ENCODE assay signal across 13 cellular contexts in genomic region chr12:52120951-52121847, GRCh38. TPM values are rescaled to one million over a fixed set of nuclear protein-coding genes. Genes with fewer than 3 reads are reported as not detected.
A peak's percentile ranks its signal among the peaks of the same experiment; 100 is the strongest.
DNase-seq lines count a peak whose midpoint lies in the region; ATAC-seq, FAIRE-seq and TF ChIP-seq lines count a peak whose summit lies in the region.
"Had no signal": no experiment of that assay in that cellular context is flagged by ENCODE, and none has a peak within 500 bp of the region (broad histone marks: within the 10 kb centered on the region; RNA-seq: fewer than 3 reads in every experiment).

No MANE protein-coding gene starts in this region.

- TF ChIP-seq CTCF in DOHH2 (IDR thresholded peaks at IDR 0.05; ENCODE audit: low read depth, low read length, poor library complexity, severe bottlenecking), result no peak
- TF ChIP-seq CTCF in IMR-90 (conservative IDR thresholded peaks at IDR 0.05; ENCODE audit: low read depth, low read length), result no peak
- no peak for TF ChIP-seq CTCF in GM12878 (IDR thresholded peaks at IDR 0.05 in 2 of 3, conservative IDR thresholded peaks at IDR 0.05 in 1 of 3; ENCODE audit: control insufficient read depth in 2 of 3, extremely low read depth in 1 of 3, insufficient read depth in 1 of 3, low read depth in 3 of 3, low read length in 3 of 3)
- TF ChIP-seq CTCF in nephron progenitor cell (IDR thresholded peaks at IDR 0.05), result no peak

- no peak for TF ChIP-seq EP300 in GM12878 (IDR thresholded peaks at IDR 0.05; ENCODE audit: borderline replicate concordance in 1 of 2, control insufficient read depth in 1 of 2, low read depth in 2 of 2, low read length in 2 of 2)

- in situ Hi-C loops in IMR-90 (cut with MboI; ENCODE audit: low sequenced_read_pairs), result loop anchor here (5.0 kb wide), 1 partner anchor 99 kb away; no protein-coding TSS in a partner anchor
- in situ Hi-C loops in GM12878 (cut with MboI), result loop anchor here (5.0 kb wide), 1 partner anchor 94 kb away; no protein-coding TSS in a partner anchor

- no peak; the same call in 1 of the 2 replicates for ATAC-seq in IMR-90 (ENCODE audit: low read depth)
- ATAC-seq in GM12878, result no peak
- ATAC-seq in GM21367 (IDR thresholded peaks at IDR 0.05; ENCODE audit: unreplicated experiment), result no peak

- H4K91ac ChIP-seq in IMR-90 (ENCODE audit: insufficient read depth, low read depth, low read length) (no peak overlapping the region), neuronal stem cell (ENCODE audit: low read depth, low read length, poor library complexity) (no peak overlapping the region), mesenchymal stem cell (ENCODE audit: low read length) (no peak overlapping the region)

- no peak overlapping the region for H3K4me3 Mint-ChIP-seq in nephron progenitor cell
- H3K4me3 Mint-ChIP-seq: brain; CD4-positive, alpha-beta T cell had no signal

- H3K27ac Mint-ChIP-seq in nephron progenitor cell, result no peak overlapping the region
- H3K27ac Mint-ChIP-seq: CD4-positive, alpha-beta T cell; WTC11 had no signal

- H4K5ac ChIP-seq in IMR-90 (ENCODE audit: low read depth, low read length), result no peak overlapping the region

- no peaks in the 10 kb centered on the region for H3K9me3 Mint-ChIP-seq in nephron progenitor cell
- H3K9me3 Mint-ChIP-seq: CD4-positive, alpha-beta T cell; WTC11 had no signal

- peaks cover 18% of the 10 kb centered on the region for H3F3A ChIP-seq in DOHH2 (ENCODE audit: control insufficient read depth, insufficient read depth)

- H3K79me2 ChIP-seq in DOHH2 (ENCODE audit: control insufficient read depth, low read length), result no peaks in the 10 kb centered on the region
- peaks cover 2% of the 10 kb centered on the region; the same call in 1 of the 2 replicates for H3K79me2 ChIP-seq in GM12878 (ENCODE audit: control insufficient read depth, insufficient read depth, low read length)

- no peaks in the 10 kb centered on the region for H4K20me1 ChIP-seq in DOHH2 (ENCODE audit: control insufficient read depth, insufficient read depth, low read depth, low read length)
- H4K20me1 ChIP-seq in IMR-90 (ENCODE audit: insufficient read depth, low read length), result no peaks in the 10 kb centered on the region
- H4K20me1 ChIP-seq in GM12878 (ENCODE audit: control insufficient read depth, insufficient read depth), result no peaks in the 10 kb centered on the region

- H3K27me3 ChIP-seq in DOHH2 (ENCODE audit: control insufficient read depth, low read length) (no peaks in the 10 kb centered on the region), IMR-90 (ENCODE audit: control insufficient read depth, insufficient read depth, low read length) (peaks cover 6% of the 10 kb centered on the region), GM12878 (replicated peaks in 1 of 2; ENCODE audit: control insufficient read depth in 2 of 2, insufficient read depth in 2 of 2, low read length in 1 of 2) (no peaks in the 10 kb centered on the region), neuronal stem cell (ENCODE audit: control insufficient read depth in 3 of 3, insufficient read depth in 3 of 3, low read depth in 1 of 3, low read length in 3 of 3) (peaks cover 0 to 31% (median 0%) of the 10 kb centered on the region in 3 experiments), mesenchymal stem cell (ENCODE audit: control insufficient read depth in 1 of 2, insufficient read depth in 1 of 2, low read length in 2 of 2) (peaks cover 25 to 52% of the 10 kb centered on the region in 2 experiments)

- H2BK120ac ChIP-seq in IMR-90 (ENCODE audit: low read depth, low read length) (no peak overlapping the region), neuronal stem cell (ENCODE audit: low read depth, low read length) (no peak overlapping the region), mesenchymal stem cell (ENCODE audit: low read depth, low read length) (no peak overlapping the region)

- no peak overlapping the region for H2AK5ac ChIP-seq in IMR-90 (ENCODE audit: low read depth, low read length)
- H2AK5ac ChIP-seq in neuronal stem cell (ENCODE audit: low read depth, low read length), result peak overlapping the region; percentile 53
- H2AK5ac ChIP-seq in mesenchymal stem cell (ENCODE audit: low read length, severe bottlenecking), result no peak overlapping the region

- no peak overlapping the region for H3K23ac ChIP-seq in IMR-90 (ENCODE audit: low read depth, low read length)
- H3K23ac ChIP-seq in neuronal stem cell (ENCODE audit: low read depth, low read length, poor library complexity), result no peak overlapping the region
- H3K23ac ChIP-seq in mesenchymal stem cell (ENCODE audit: low read length in 2 of 2), result no peak overlapping the region

- H3K4me2 ChIP-seq in DOHH2 (ENCODE audit: low read length), result peak overlapping the region; percentile 39
- H3K4me2 ChIP-seq in IMR-90 (ENCODE audit: low read depth, low read length), result no peak overlapping the region
- H3K4me2 ChIP-seq in GM12878 (ENCODE audit: control insufficient read depth, insufficient read depth), result peak overlapping the region; percentile 7
- no peak overlapping the region for H3K4me2 ChIP-seq in neuronal stem cell (ENCODE audit: insufficient read depth, low read length, poor library complexity, severe bottlenecking)
- no peak overlapping the region for H3K4me2 ChIP-seq in mesenchymal stem cell (ENCODE audit: low read length, poor library complexity, severe bottlenecking)

- TF ChIP-seq POLR2A in IMR-90 (IDR thresholded peaks at IDR 0.05; ENCODE audit: low read depth, low read length) (no peak), GM12878 (IDR thresholded peaks at IDR 0.05; ENCODE audit: low read depth, low read length) (no peak)

- SMC1A ChIA-PET in GM12878 (lab: Charles Lee; ENCODE audit: uncharacterized antibody, unreplicated experiment), result interaction anchor here (0.9 to 11.3 kb wide), 2 partner anchors 82 to 94 kb away, joined by 3 to 320 read pairs; no protein-coding TSS in a partner anchor

- H2BK12ac ChIP-seq in neuronal stem cell (ENCODE audit: low read length) (peak overlapping the region; percentile 82), mesenchymal stem cell (ENCODE audit: low read length in 2 of 2) (no peak overlapping the region)

- H2AFZ ChIP-seq in IMR-90 (replicated peaks; ENCODE audit: low read length, poor library complexity) (peak overlapping the region; percentile 85), GM12878 (ENCODE audit: control insufficient read depth, low read depth, low read length) (peak overlapping the region; percentile 41), neuronal stem cell (ENCODE audit: low read length) (peak overlapping the region; percentile 28), mesenchymal stem cell (ENCODE audit: low read depth, low read length) (no peak overlapping the region)

- DNase-seq in IMR-90, result peak; percentile 53
- no peak for DNase-seq in GM12878 (ENCODE audit: low read depth, low spot score)
- DNase-seq in neuronal stem cell (ENCODE audit: low spot score), result no peak
- no peak for DNase-seq in stimulated activated CD4-positive, alpha-beta T cell treated with anti-CD3 and anti-CD28 coated beads, Interleukin-4, amount 100 ng/mL, for 4 hours
- DNase-seq in nephron progenitor cell, result no peak
- no peak for DNase-seq in mesenchymal stem cell
- DNase-seq: NCI-H2227 treated with DMSO at 0.1 percent for 48 hours had no signal

- H3K36me3 ChIP-seq in DOHH2 (ENCODE audit: control insufficient read depth, low read length) (0 out of 2 replicates have a peak, but pooled peaks cover 3% of the 10 kb centered on the region), IMR-90 (ENCODE audit: control insufficient read depth, insufficient read depth, low read length) (no peaks in the 10 kb centered on the region), GM12878 (ENCODE audit: control insufficient read depth in 2 of 2, insufficient read depth in 2 of 2, low read length in 1 of 2) (no peaks in the 10 kb centered on the region), neuronal stem cell (replicated peaks in 1 of 2; ENCODE audit: control insufficient read depth in 2 of 2, insufficient read depth in 2 of 2, low read length in 2 of 2) (no peaks in the 10 kb centered on the region), mesenchymal stem cell (ENCODE audit: control insufficient read depth in 1 of 2, insufficient read depth in 2 of 2, low read depth in 1 of 2, low read length in 2 of 2) (no peaks in the 10 kb centered on the region)

- H3K18ac ChIP-seq in IMR-90 (ENCODE audit: low read depth, low read length) (no peak overlapping the region), neuronal stem cell (ENCODE audit: low read length) (no peak overlapping the region), mesenchymal stem cell (ENCODE audit: low read depth in 1 of 2, low read length in 2 of 2) (no peak overlapping the region)

- WGBS in IMR-90 (ENCODE audit: extremely low coverage in 2 of 2, insufficient read length in 1 of 2), 2 experiments, result 84% methylated on average over 5 of the region's 20 CpGs; no CpG with 5 or more reads in 1 of the 2 experiments
- WGBS in GM12878 (ENCODE audit: insufficient coverage, insufficient replicate concordance, low lambda C conversion rate, missing lambda C conversion rate), result 61% methylated on average over 20 of the region's 20 CpGs
- WGBS in neuronal stem cell (ENCODE audit: extremely low coverage in 2 of 2, insufficient read length in 2 of 2, insufficient replicate concordance in 1 of 2), 2 donors, result no CpG with 5 or more reads among the region's 20 CpGs
- WGBS in mesenchymal stem cell, result 79% methylated on average over 19 of the region's 20 CpGs

- intact Hi-C loops in IMR-90 (cut with micrococcal nuclease), result no loop called here
- intact Hi-C loops in GM12878 (cut with micrococcal nuclease; ENCODE audit: unreplicated experiment), result no loop called here

- H3K4ac ChIP-seq in IMR-90 (ENCODE audit: low read depth, low read length), result no peak overlapping the region
- no peak overlapping the region for H3K4ac ChIP-seq in neuronal stem cell (ENCODE audit: low read length)
- H3K4ac ChIP-seq in mesenchymal stem cell (ENCODE audit: low read depth in 1 of 2, low read length in 2 of 2), result no peak overlapping the region

- no peak overlapping the region for H3K56ac ChIP-seq in IMR-90 (ENCODE audit: extremely low read depth, insufficient read depth, low read length)

- POLR2A ChIA-PET in IMR-90 (lab: Charles Lee; ENCODE audit: unreplicated experiment) (no interaction called here), GM12878 (lab: Charles Lee) (interaction anchor here (0.6 to 1.1 kb wide), 3 partner anchors 78 to 96 kb away, joined by 3 to 8 read pairs (median 3); no protein-coding TSS in a partner anchor)

- no peaks in the 10 kb centered on the region for H3K9me2 ChIP-seq in DOHH2 (replicated peaks; ENCODE audit: control insufficient read depth, low read length)

- no peak overlapping the region for H4K8ac ChIP-seq in IMR-90 (ENCODE audit: low read depth in 2 of 2, low read length in 2 of 2)
- H4K8ac ChIP-seq in neuronal stem cell (ENCODE audit: low read depth, low read length), result no peak overlapping the region
- no peak overlapping the region for H4K8ac ChIP-seq in mesenchymal stem cell (ENCODE audit: low read length)

- H3K79me1 ChIP-seq in IMR-90 (ENCODE audit: low read depth in 1 of 2, low read length in 2 of 2) (no peaks in the 10 kb centered on the region), neuronal stem cell (ENCODE audit: low read depth, low read length) (no peaks in the 10 kb centered on the region), mesenchymal stem cell (replicated peaks; ENCODE audit: low read length, poor library complexity, severe bottlenecking) (no peaks in the 10 kb centered on the region)

- dilution Hi-C loops in IMR-90 (cut with HindIII; ENCODE audit: low sequenced_read_pairs, unreplicated experiment), result no loop called here

- H3K36me3 Mint-ChIP-seq in nephron progenitor cell (ENCODE audit: low read depth), result no peaks in the 10 kb centered on the region
- H3K36me3 Mint-ChIP-seq: brain, WTC11 had no signal

- no peaks in the 10 kb centered on the region for H3K9me1 ChIP-seq in IMR-90 (ENCODE audit: insufficient read depth, low read length)

- H3K4me3 ChIP-seq in DOHH2 (ENCODE audit: low read length) (no peak overlapping the region), IMR-90 (ENCODE audit: insufficient read depth, low read depth, low read length) (no peak overlapping the region), GM12878 (no peak overlapping the region), neuronal stem cell (ENCODE audit: low read length in 2 of 2) (no peak overlapping the region), mesenchymal stem cell (ENCODE audit: insufficient read depth in 1 of 2, low read depth in 1 of 2, low read length in 2 of 2) (no peak overlapping the region)

- H2BK15ac ChIP-seq in IMR-90 (ENCODE audit: low read depth, low read length) (no peak overlapping the region), neuronal stem cell (ENCODE audit: low read length) (peak overlapping the region; percentile 18), mesenchymal stem cell (ENCODE audit: low read depth, poor library complexity, severe bottlenecking) (no peak overlapping the region)

- H2BK5ac ChIP-seq in IMR-90 (ENCODE audit: low read depth, low read length, poor library complexity, severe bottlenecking) (no peak overlapping the region), neuronal stem cell (ENCODE audit: low read length) (no peak overlapping the region), mesenchymal stem cell (ENCODE audit: low read depth, low read length, poor library complexity, severe bottlenecking) (no peak overlapping the region)

- no peak overlapping the region for H3K9ac ChIP-seq in IMR-90 (ENCODE audit: low read depth, low read length)
- H3K9ac ChIP-seq in GM12878 (ENCODE audit: control insufficient read depth, insufficient read depth, low read length), result peak overlapping the region; percentile 21; the same call in 1 of the 2 replicates
- no peak overlapping the region for H3K9ac ChIP-seq in neuronal stem cell (ENCODE audit: low read depth, low read length, poor library complexity)
- no peak overlapping the region for H3K9ac ChIP-seq in mesenchymal stem cell (ENCODE audit: low read length)

- BruUV-seq in IMR-90 (replicated peaks; lab: Mats Ljungman, UMichigan), result no TSS peak
- no TSS peak for BruUV-seq in GM12878 (replicated peaks; lab: Mats Ljungman, UMichigan)

- H3K27ac ChIP-seq in DOHH2 (ENCODE audit: low read depth, low read length), result no peak overlapping the region
- no peak overlapping the region for H3K27ac ChIP-seq in IMR-90 (ENCODE audit: insufficient read depth, low read length)
- peak overlapping the region; percentile 54 for H3K27ac ChIP-seq in GM12878 (ENCODE audit: control insufficient read depth, insufficient read depth)
- no peak overlapping the region for H3K27ac ChIP-seq in neuronal stem cell (replicated peaks; ENCODE audit: low read length)
- H3K27ac ChIP-seq in mesenchymal stem cell (ENCODE audit: low read length, poor library complexity, severe bottlenecking), result no peak overlapping the region

- RAD21 ChIA-PET in GM12878 (lab: Charles Lee; ENCODE audit: unreplicated experiment), result interaction anchor here (0.7 to 5.8 kb wide), 12 partner anchors 33 to 288 kb away, joined by 3 to 86 read pairs (median 4); no protein-coding TSS in a partner anchor

- peaks cover 61% of the 10 kb centered on the region for H3K4me1 Mint-ChIP-seq in nephron progenitor cell

- H2AK9ac ChIP-seq in IMR-90 (replicated peaks; ENCODE audit: low read depth, low read length, poor library complexity), result no peak overlapping the region

- TF ChIP-seq RAD21 in IMR-90 (IDR thresholded peaks at IDR 0.05; ENCODE audit: low read length), result no peak
- TF ChIP-seq RAD21 in GM12878 (IDR thresholded peaks at IDR 0.05; ENCODE audit: insufficient read depth, low read depth, low read length), result no peak

- no peak for FAIRE-seq in GM12878 (lab: Jason Lieb, UNC)

- no peaks in the 10 kb centered on the region for H3K9me3 ChIP-seq in DOHH2 (ENCODE audit: control insufficient read depth, insufficient read depth, low read length)
- no peaks in the 10 kb centered on the region for H3K9me3 ChIP-seq in IMR-90 (ENCODE audit: control insufficient read depth, insufficient read depth, low read length)
- no peaks in the 10 kb centered on the region for H3K9me3 ChIP-seq in GM12878 (replicated peaks; ENCODE audit: control insufficient read depth, insufficient read depth, low read length)
- no peaks in the 10 kb centered on the region for H3K9me3 ChIP-seq in neuronal stem cell (replicated peaks in 1 of 2; ENCODE audit: control insufficient read depth in 2 of 2, insufficient read depth in 1 of 2, low read depth in 1 of 2, low read length in 2 of 2)
- H3K9me3 ChIP-seq in mesenchymal stem cell (ENCODE audit: control insufficient read depth, low read length), result no peaks in the 10 kb centered on the region

- H3K27me3 Mint-ChIP-seq in nephron progenitor cell (ENCODE audit: low read depth, poor library complexity), result peaks cover 70% of the 10 kb centered on the region

- no peak overlapping the region for H2BK20ac ChIP-seq in IMR-90 (ENCODE audit: low read depth, low read length)

- CTCF ChIA-PET in IMR-90 (lab: Yijun Ruan, JAX) (interaction anchor here (0.5 to 4.9 kb wide), 5 partner anchors 11 to 98 kb away, joined by 3 to 35 read pairs (median 3); no protein-coding TSS in a partner anchor), GM12878 (lab: Yijun Ruan, JAX) (interaction anchor here (0.6 to 10.3 kb wide), 17 partner anchors 9 to 128 kb away, joined by 3 to 395 read pairs (median 6); partner anchors contain the start of genes ATG101 and SMIM41)

- H3K14ac ChIP-seq in IMR-90 (replicated peaks; ENCODE audit: low read depth, low read length) (no peak overlapping the region), neuronal stem cell (ENCODE audit: low read length) (no peak overlapping the region), mesenchymal stem cell (ENCODE audit: low read length in 2 of 2) (no peak overlapping the region)

- peaks cover 81% of the 10 kb centered on the region for H3K4me1 ChIP-seq in DOHH2 (ENCODE audit: control insufficient read depth, low read length)
- no peaks in the 10 kb centered on the region for H3K4me1 ChIP-seq in IMR-90 (ENCODE audit: control insufficient read depth, insufficient read depth, low read length)
- peaks cover 57% of the 10 kb centered on the region for H3K4me1 ChIP-seq in GM12878 (ENCODE audit: control insufficient read depth, insufficient read depth, low read length)
- peaks cover 14 to 16% of the 10 kb centered on the region in 2 donors for H3K4me1 ChIP-seq in neuronal stem cell (ENCODE audit: control insufficient read depth in 2 of 2, insufficient read depth in 1 of 2, low read depth in 1 of 2, low read length in 2 of 2)
- H3K4me1 ChIP-seq in mesenchymal stem cell (ENCODE audit: control insufficient read depth, insufficient read depth, low read depth, low read length), result peaks cover 19% of the 10 kb centered on the region

RNA-seq across cellular contexts. Expression of gene SMIM41, which starts 41.7 kb away (rescaled TPM):
- not detected in 2 replicates for total RNA-seq in IMR-90 (2012; rRNA removed)
- polyA plus RNA-seq in IMR-90 (2012; rRNA removed), result not detected in 2 replicates
- polyA plus RNA-seq in IMR-90 (2012; cell fraction: cytosol; rRNA removed), result 0.04 and 0.17 TPM in 2 replicates
- 0.14 and 0.45 TPM in 2 replicates for polyA plus RNA-seq in IMR-90 (2012; cell fraction: nucleus; rRNA removed; ENCODE audit: low replicate concordance)
- 0.27 TPM in 1 of 2 replicates, not detected in the other for total RNA-seq in GM12878 (2013; cell fraction: nucleolus; rRNA removed)
- not detected in 2 replicates for total RNA-seq in GM12878 (2014; rRNA removed)
- total RNA-seq in GM12878 (2014; rRNA removed; fragmentation: Illumina TruSeq; extraction: Trizol), result not detected in 2 replicates
- total RNA-seq in GM12878 (2021), result 0.19 TPM in 1 of 2 replicates, not detected in the other
- polyA plus RNA-seq in GM12878 (2011; ENCODE audit: low read depth), result not detected
- not detected in 2 replicates for polyA plus RNA-seq in GM12878 (2011; rRNA removed)
- not detected in 2 replicates for polyA plus RNA-seq in GM12878 (2011; cell fraction: cytosol; rRNA removed)
- polyA plus RNA-seq in GM12878 (2011; cell fraction: nucleus; rRNA removed), result not detected in 2 replicates
- polyA plus RNA-seq in GM12878 (2012), result not detected in 2 replicates
- polyA plus RNA-seq in GM12878 (2014; fragmentation: Illumina TruSeq; extraction: Trizol), result not detected in 2 replicates
- polyA plus RNA-seq in GM12878 (2014; fragmentation: Nextera tagmentation; extraction: Ambion mirVana), result not detected
- not detected in 2 replicates for polyA plus RNA-seq in GM12878 (2014; rRNA removed)
- polyA plus RNA-seq in GM12878 (2016; fragmentation: Nextera tagmentation; extraction: Ambion mirVana), result not detected
- not detected in 2 replicates for polyA minus RNA-seq in GM12878 (2011; rRNA and poly(A)+ RNA removed)
- polyA minus RNA-seq in GM12878 (2011; cell fraction: cytosol; rRNA and poly(A)+ RNA removed), result not detected in 2 replicates
- polyA minus RNA-seq in GM12878 (2011; cell fraction: nucleus; rRNA and poly(A)+ RNA removed), result 0.86 TPM in 1 of 2 replicates, not detected in the other
- polyA plus RNA-seq in neuronal stem cell (2013, experiment 1 of 2), result 0.38 TPM
- polyA plus RNA-seq in neuronal stem cell (2013, experiment 2 of 2), result 0.18 TPM
- polyA plus RNA-seq in mesenchymal stem cell (2013, experiment 1 of 2), result 3.3 TPM
- 3.5 TPM for polyA plus RNA-seq in mesenchymal stem cell (2013, experiment 2 of 2)
- total RNA-seq: CD4-positive, alpha-beta T cell; occipital lobe; WTC11 had no signal

RNA-seq across cellular contexts. Expression of gene ATG101, which starts 51.4 kb away (rescaled TPM):
- total RNA-seq in IMR-90 (2012; rRNA removed) (158 and 167 TPM in 2 replicates), GM12878 (2014; rRNA removed) (44.5 and 44.8 TPM in 2 replicates), GM12878 (2014; rRNA removed; fragmentation: Illumina TruSeq; extraction: Trizol) (21.5 and 21.9 TPM in 2 replicates), GM12878 (2021) (33.8 and 36.5 TPM in 2 replicates)
- polyA plus RNA-seq in IMR-90 (2012; rRNA removed) (93.9 and 113 TPM in 2 replicates), GM12878 (2011; rRNA removed) (31.4 and 49.8 TPM in 2 replicates), GM12878 (2014; fragmentation: Illumina TruSeq; extraction: Trizol) (10.4 and 26.0 TPM in 2 replicates), GM12878 (2014; fragmentation: Nextera tagmentation; extraction: Ambion mirVana) (1 to 10 TPM; 2.7 to 5.6 TPM), GM12878 (2014; rRNA removed) (42.7 and 43.1 TPM in 2 replicates), GM12878 (2016; fragmentation: Nextera tagmentation; extraction: Ambion mirVana) (10 to 100 TPM; 34.1 to 40.5 TPM)
- 181 and 193 TPM in 2 replicates for polyA plus RNA-seq in IMR-90 (2012; cell fraction: cytosol; rRNA removed)
- 267 and 321 TPM in 2 replicates for polyA plus RNA-seq in IMR-90 (2012; cell fraction: nucleus; rRNA removed; ENCODE audit: low replicate concordance)
- 13.7 and 15.2 TPM in 2 replicates for total RNA-seq in GM12878 (2013; cell fraction: nucleolus; rRNA removed)
- 21.8 TPM for polyA plus RNA-seq in GM12878 (2011; ENCODE audit: low read depth)
- 64.4 and 85.9 TPM in 2 replicates for polyA plus RNA-seq in GM12878 (2011; cell fraction: cytosol; rRNA removed)
- polyA plus RNA-seq in GM12878 (2011; cell fraction: nucleus; rRNA removed), result 34.2 and 44.8 TPM in 2 replicates
- 26.6 and 32.8 TPM in 2 replicates for polyA plus RNA-seq in GM12878 (2012)
- 48.9 and 54.6 TPM in 2 replicates for polyA minus RNA-seq in GM12878 (2011; rRNA and poly(A)+ RNA removed)
- 9.0 and 11.8 TPM in 2 replicates for polyA minus RNA-seq in GM12878 (2011; cell fraction: cytosol; rRNA and poly(A)+ RNA removed)
- 12.6 and 24.2 TPM in 2 replicates for polyA minus RNA-seq in GM12878 (2011; cell fraction: nucleus; rRNA and poly(A)+ RNA removed)
- 16.4 TPM for polyA plus RNA-seq in neuronal stem cell (2013, experiment 1 of 2)
- 15.2 TPM for polyA plus RNA-seq in neuronal stem cell (2013, experiment 2 of 2)
- polyA plus RNA-seq in mesenchymal stem cell (2013, experiment 1 of 2), result 38.1 TPM
- polyA plus RNA-seq in mesenchymal stem cell (2013, experiment 2 of 2), result 37.4 TPM

Comparison
In these comparisons a context has a peak if more than half of its experiments do, and no peak if none do; other contexts are left out.
1. H3K4me2 ChIP-seq: peak in DOHH2 (single experiment) and GM12878 (single experiment); none in IMR-90 (single experiment), neuronal stem cell (single experiment) and mesenchymal stem cell (single experiment).